ENCODE assay signal across 7 cellular contexts in the genomic region with DNA sequence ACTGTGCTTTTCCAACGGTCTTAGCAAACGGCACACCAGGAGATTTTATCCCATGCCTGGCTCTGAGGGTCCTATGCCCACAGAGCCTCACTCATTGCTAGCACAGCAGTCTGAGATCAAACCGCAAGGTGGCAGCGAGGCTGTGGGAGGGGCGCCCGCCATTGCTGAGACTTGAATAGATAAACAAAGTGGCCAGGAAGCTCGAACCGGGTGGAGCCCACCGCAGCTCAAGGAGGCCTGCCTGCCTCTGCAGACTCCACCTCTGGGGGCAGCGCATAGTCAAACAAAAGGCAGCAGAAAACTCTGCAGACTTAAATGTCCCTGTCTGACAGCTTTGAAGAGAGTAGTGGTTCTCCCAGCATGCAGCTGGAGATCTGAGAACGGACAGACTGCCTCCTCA. TPM values are rescaled to one million over a fixed set of nuclear protein-coding genes. Genes with fewer than 3 reads are reported as not detected.
DNase-seq lines count a peak whose midpoint lies in the region; ATAC-seq and TF ChIP-seq lines count a peak whose summit lies in the region.
"Not testable (repeated sequence)": the region's sequence is repeated elsewhere in the genome, so short reads cannot be mapped to it uniquely, and the experiment has no call there.

No MANE protein-coding gene starts in this region.

- no CpG with 5 or more reads among the region's 11 CpGs for WGBS in H9 (ENCODE audit: extremely low coverage, insufficient read length, low lambda C conversion rate)

- H3K27ac ChIP-seq in H9 (ENCODE audit: insufficient read length, low read depth, low read length) = not testable (repeated sequence)

- H3K27me3 Mint-ChIP-seq in H9 (ENCODE audit: low read depth) = peaks cover 38% of the 10 kb centered on the region
- not testable (repeated sequence) for H3K27me3 Mint-ChIP-seq in natural killer cell treated with Interleukin-12 subunit alpha and Interleukin-12 subunit beta and Interleukin-15 and Interleukin-18, amount 100 ng/mL, for 72 hours

- peaks cover 7 to 15% of the 10 kb centered on the region in 2 experiments for H3K9me3 Mint-ChIP-seq in H9
- H3K9me3 Mint-ChIP-seq in natural killer cell treated with Interleukin-12 subunit alpha and Interleukin-12 subunit beta and Interleukin-15 and Interleukin-18, amount 100 ng/mL, for 72 hours = not testable (repeated sequence)

- not testable (repeated sequence) for H2BK15ac ChIP-seq in H9 (ENCODE audit: low read depth, low read length)

- not testable (repeated sequence) for H3K79me1 ChIP-seq in H9 (ENCODE audit: insufficient read depth, low read depth, low read length, poor library complexity, severe bottlenecking)

- H3K9ac ChIP-seq in H9 (ENCODE audit: extremely low read depth, insufficient read length, low read length) = not testable (repeated sequence)

- not testable (repeated sequence) for H3T11ph ChIP-seq in H9 (ENCODE audit: low read length)

- H2AK5ac ChIP-seq in H9 (ENCODE audit: insufficient read length, low read length) = not testable (repeated sequence)

- H4K8ac ChIP-seq in H9 (replicated peaks; ENCODE audit: insufficient read length, low read depth, low read length) = not testable (repeated sequence)

- DNase-seq in H9 = peak; percentile 84
- DNase-seq in RPMI8226 = peak; percentile 14
- peak; percentile 70 for DNase-seq in activated CD4-positive, alpha-beta T cell treated with anti-CD3 and anti-CD28 coated beads for 48 hours
- peak; percentile 57 to 60 for DNase-seq in activated T-cell treated with anti-CD3 and anti-CD28 coated beads, Interleukin-2, amount 50 U/mL, for 48 hours
- DNase-seq in central memory CD4-positive, alpha-beta T cell = peak; percentile 82
- DNase-seq in natural killer cell treated with Interleukin-12 subunit alpha and Interleukin-12 subunit beta and Interleukin-15 and Interleukin-18, amount 100 ng/mL, for 72 hours (ENCODE audit: low spot score) = not testable (repeated sequence)
- DNase-seq in stimulated activated CD8-positive, alpha-beta memory T cell treated with anti-CD3 and anti-CD28 coated beads, Interleukin-2, amount 100 ng/mL, for 1 hour (ENCODE audit: low read depth in 2 of 2) = peak; percentile 27 to 57

- H2BK5ac ChIP-seq in H9 (ENCODE audit: insufficient read length, low read length) = not testable (repeated sequence)

- H3K4me3 Mint-ChIP-seq in H9 = not testable (repeated sequence)
- peak overlapping the region; percentile 36 for H3K4me3 Mint-ChIP-seq in natural killer cell treated with Interleukin-12 subunit alpha and Interleukin-12 subunit beta and Interleukin-15 and Interleukin-18, amount 100 ng/mL, for 72 hours

- not testable (repeated sequence) for H2AFZ ChIP-seq in H9 (ENCODE audit: low read length)

- H3K18ac ChIP-seq in H9 (ENCODE audit: insufficient read length, low read depth, low read length) = not testable (repeated sequence)

- H3K27me3 ChIP-seq in H9 (ENCODE audit: insufficient read depth, low read length) = not testable (repeated sequence)

- H2BK120ac ChIP-seq in H9 (ENCODE audit: low read depth, low read length, poor library complexity, severe bottlenecking) = not testable (repeated sequence)

- not testable (repeated sequence) for H3K79me2 ChIP-seq in H9 (ENCODE audit: insufficient read depth, low read length)

- H4K91ac ChIP-seq in H9 (ENCODE audit: insufficient read length, low read depth, low read length) = not testable (repeated sequence)

- H3K23me2 ChIP-seq in H9 (ENCODE audit: insufficient read length, low read depth, low read length, poor library complexity, severe bottlenecking) = not testable (repeated sequence)

- not testable (repeated sequence) for H3K4me1 ChIP-seq in H9 (ENCODE audit: insufficient read depth, low read length)

- not testable (repeated sequence) for H3K4me1 Mint-ChIP-seq in H9
- peaks cover 24 to 38% of the 10 kb centered on the region in 2 donors for H3K4me1 Mint-ChIP-seq in natural killer cell treated with Interleukin-12 subunit alpha and Interleukin-12 subunit beta and Interleukin-15 and Interleukin-18, amount 100 ng/mL, for 72 hours (ENCODE audit: low read depth in 2 of 2)

- H3K4ac ChIP-seq in H9 (ENCODE audit: low read depth, low read length) = not testable (repeated sequence)

- H3K14ac ChIP-seq in H9 (ENCODE audit: insufficient read depth, low read length) = not testable (repeated sequence)

- not testable (repeated sequence) for H3K9me3 ChIP-seq in H9 (ENCODE audit: control insufficient read depth, low read depth, low read length)

- H4K5ac ChIP-seq in H9 (ENCODE audit: insufficient read length, low read depth, low read length) = not testable (repeated sequence)

- H3K36me3 Mint-ChIP-seq in H9 (ENCODE audit: insufficient read depth in 1 of 3, low read depth in 3 of 3); natural killer cell treated with Interleukin-12 subunit alpha and Interleukin-12 subunit beta and Interleukin-15 and Interleukin-18, amount 100 ng/mL, for 72 hours: not testable (repeated sequence)

- H2BK20ac ChIP-seq in H9 (ENCODE audit: low read depth, low read length, poor library complexity, severe bottlenecking) = not testable (repeated sequence)

- not testable (repeated sequence) for ATAC-seq in natural killer cell treated with Interleukin-12 subunit alpha and Interleukin-12 subunit beta and Interleukin-15 and Interleukin-18, amount 100 ng/mL, for 72 hours

- not testable (repeated sequence) for H3K23ac ChIP-seq in H9 (ENCODE audit: insufficient read length, low read depth, low read length)

- H2BK12ac ChIP-seq in H9 (ENCODE audit: insufficient read length, low read depth, low read length) = not testable (repeated sequence)

- peak; percentile 45; the same call in 2 of the 3 replicates for TF ChIP-seq CTCF in H9 (conservative IDR thresholded peaks at IDR 0.05)

- not testable (repeated sequence) for H3K56ac ChIP-seq in H9 (ENCODE audit: insufficient read length, low read depth, low read length)

- H3K27ac Mint-ChIP-seq in H9 = not testable (repeated sequence)
- H3K27ac Mint-ChIP-seq in natural killer cell treated with Interleukin-12 subunit alpha and Interleukin-12 subunit beta and Interleukin-15 and Interleukin-18, amount 100 ng/mL, for 72 hours = peak overlapping the region in 1 of 2 donors; percentile 75

- H3K4me2 ChIP-seq in H9 (ENCODE audit: insufficient read depth, insufficient read length, low read length) = not testable (repeated sequence)

- H4K20me1 ChIP-seq in H9 (ENCODE audit: control insufficient read depth, insufficient read depth, insufficient read length) = not testable (repeated sequence)

RNA-seq across cellular contexts. Expression of a gene that starts 14.2 kb away (rescaled TPM):
- total RNA-seq in H9 (2021) = 85.6 and 86.1 TPM in 2 replicates
- total RNA-seq in natural killer cell treated with Interleukin-12 subunit alpha and Interleukin-12 subunit beta and Interleukin-15 and Interleukin-18, amount 100 ng/mL, for 72 hours = 100 to 1,000 TPM; 190 to 201 TPM
